Comparison of ENCODE assay signal across 1 cellular context in the genomic region with DNA sequence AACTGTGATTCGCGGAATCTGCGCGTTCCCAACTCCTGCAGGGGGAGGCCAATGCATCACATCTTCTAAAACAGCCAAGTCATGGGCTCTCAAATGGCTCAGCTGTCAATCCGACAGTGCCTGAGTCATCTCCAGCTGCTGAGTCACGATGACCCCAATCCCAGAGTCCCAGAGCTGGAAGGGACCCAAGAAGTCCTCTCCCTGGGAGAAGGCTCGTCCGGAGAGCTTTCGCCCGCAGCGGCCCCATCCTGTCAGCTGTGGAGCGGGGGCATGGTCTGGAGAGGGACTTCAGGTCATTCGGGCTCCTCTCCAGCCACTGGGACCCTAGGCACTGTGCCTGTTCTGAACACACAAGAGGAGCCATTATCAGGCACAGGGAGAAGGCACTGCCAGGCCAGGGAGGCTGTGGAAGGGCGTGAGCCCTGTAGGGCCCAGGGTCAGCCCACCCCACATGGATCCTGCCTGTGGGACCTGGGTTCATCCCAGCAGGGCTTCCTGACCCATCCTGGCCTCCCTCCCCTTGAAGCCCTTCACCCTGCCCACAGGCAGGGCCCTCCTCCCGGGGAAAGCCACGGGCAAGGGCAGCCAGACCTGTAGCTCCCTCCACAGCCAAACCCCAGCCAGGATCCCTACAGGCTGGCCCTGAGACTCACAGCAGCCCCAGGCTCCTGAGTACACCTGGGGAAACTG.
A peak's percentile ranks its signal among the peaks of the same experiment; 100 is the strongest.
TF ChIP-seq lines count a peak whose summit lies in the region.

No MANE protein-coding gene starts in this region.

TF ChIP-seq in SK-N-SH, 30 proteins besides CTCF, POLR2A, EP300 and RAD21 (continued from another document):
- TF ChIP-seq SMC3 (IDR thresholded peaks at IDR 0.05; ENCODE audit: low read depth, low read length) (no peak), RFX5 (IDR thresholded peaks at IDR 0.05; ENCODE audit: low read length) (no peak), POLR2AphosphoS5 (IDR thresholded peaks at IDR 0.05; ENCODE audit: low read depth, low read length) (no peak), SIN3A (IDR thresholded peaks at IDR 0.05; ENCODE audit: borderline replicate concordance, low read depth, low read length) (no peak), MEF2A (IDR thresholded peaks at IDR 0.05; ENCODE audit: borderline replicate concordance, low read depth) (no peak), FOSL2 (IDR thresholded peaks at IDR 0.05; ENCODE audit: borderline replicate concordance, low read depth) (peak; percentile 94), YY1 (IDR thresholded peaks at IDR 0.05; ENCODE audit: low read depth) (no peak), GATA2 (CRISPR knock-in tag; IDR thresholded peaks at IDR 0.05) (no peak), TAF1 (IDR thresholded peaks at IDR 0.05; ENCODE audit: borderline replicate concordance, low read depth, low read length) (no peak), TCF12 (IDR thresholded peaks at IDR 0.05) (peak; percentile 68), USF1 (IDR thresholded peaks at IDR 0.05; ENCODE audit: borderline replicate concordance, low read depth) (no peak)
- TF ChIP-seq, protein P1, sequence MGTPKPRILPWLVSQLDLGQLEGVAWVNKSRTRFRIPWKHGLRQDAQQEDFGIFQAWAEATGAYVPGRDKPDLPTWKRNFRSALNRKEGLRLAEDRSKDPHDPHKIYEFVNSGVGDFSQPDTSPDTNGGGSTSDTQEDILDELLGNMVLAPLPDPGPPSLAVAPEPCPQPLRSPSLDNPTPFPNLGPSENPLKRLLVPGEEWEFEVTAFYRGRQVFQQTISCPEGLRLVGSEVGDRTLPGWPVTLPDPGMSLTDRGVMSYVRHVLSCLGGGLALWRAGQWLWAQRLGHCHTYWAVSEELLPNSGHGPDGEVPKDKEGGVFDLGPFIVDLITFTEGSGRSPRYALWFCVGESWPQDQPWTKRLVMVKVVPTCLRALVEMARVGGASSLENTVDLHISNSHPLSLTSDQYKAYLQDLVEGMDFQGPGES (IDR thresholded peaks at IDR 0.05; ENCODE audit: low read depth, low read length) = no peak
- TF ChIP-seq, protein P2, sequence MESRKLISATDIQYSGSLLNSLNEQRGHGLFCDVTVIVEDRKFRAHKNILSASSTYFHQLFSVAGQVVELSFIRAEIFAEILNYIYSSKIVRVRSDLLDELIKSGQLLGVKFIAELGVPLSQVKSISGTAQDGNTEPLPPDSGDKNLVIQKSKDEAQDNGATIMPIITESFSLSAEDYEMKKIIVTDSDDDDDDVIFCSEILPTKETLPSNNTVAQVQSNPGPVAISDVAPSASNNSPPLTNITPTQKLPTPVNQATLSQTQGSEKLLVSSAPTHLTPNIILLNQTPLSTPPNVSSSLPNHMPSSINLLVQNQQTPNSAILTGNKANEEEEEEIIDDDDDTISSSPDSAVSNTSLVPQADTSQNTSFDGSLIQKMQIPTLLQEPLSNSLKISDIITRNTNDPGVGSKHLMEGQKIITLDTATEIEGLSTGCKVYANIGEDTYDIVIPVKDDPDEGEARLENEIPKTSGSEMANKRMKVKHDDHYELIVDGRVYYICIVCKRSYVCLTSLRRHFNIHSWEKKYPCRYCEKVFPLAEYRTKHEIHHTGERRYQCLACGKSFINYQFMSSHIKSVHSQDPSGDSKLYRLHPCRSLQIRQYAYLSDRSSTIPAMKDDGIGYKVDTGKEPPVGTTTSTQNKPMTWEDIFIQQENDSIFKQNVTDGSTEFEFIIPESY (IDR thresholded peaks at IDR 0.05; ENCODE audit: borderline replicate concordance, low read depth) = peak; percentile 54; the same call in 1 of the 2 replicates
